ENCODE assay signal across 11 cellular contexts in genomic region chr12:607541-608001, GRCh38. TPM values are rescaled to one million over a fixed set of nuclear protein-coding genes. Genes with fewer than 3 reads are reported as not detected.
A peak's percentile ranks its signal among the peaks of the same experiment; 100 is the strongest.
DNase-seq lines count a peak whose midpoint lies in the region; ATAC-seq, FAIRE-seq and TF ChIP-seq lines count a peak whose summit lies in the region.
"Had no signal": no experiment of that assay in that cellular context is flagged by ENCODE, and none has a peak within 500 bp of the region (broad histone marks: within the 10 kb centered on the region; RNA-seq: fewer than 3 reads in every experiment).

No MANE protein-coding gene starts in this region.

- H3K4me3 ChIP-seq in H1 (ENCODE audit: extremely low read depth in 1 of 4, insufficient read depth in 2 of 4, low read depth in 3 of 4, low read length in 4 of 4) (no peak overlapping the region), liver (ENCODE audit: low read depth in 1 of 3, low read length in 3 of 3) (no peak overlapping the region), aorta (ENCODE audit: low read length in 2 of 2) (no peak overlapping the region), testis (no peak overlapping the region)
- H3K4me3 ChIP-seq: ovary had no signal

- H3K14ac ChIP-seq in H1 (ENCODE audit: insufficient read length): no peak overlapping the region

- H3K36me3 ChIP-seq in H1 (ENCODE audit: control insufficient read depth in 2 of 4, insufficient read depth in 4 of 4, low read length in 3 of 4) (no peaks in the 10 kb centered on the region), liver (ENCODE audit: control insufficient read depth in 4 of 4, insufficient read depth in 3 of 4, low read depth in 1 of 4, low read length in 3 of 4) (no peaks in the 10 kb centered on the region), aorta (ENCODE audit: control insufficient read depth in 1 of 2, insufficient read depth in 2 of 2, low read length in 1 of 2) (no peaks in the 10 kb centered on the region), testis (ENCODE audit: low read depth, missing control alignments) (no peaks in the 10 kb centered on the region)
- H3K36me3 ChIP-seq: ovary had no signal

- H3K4me1 ChIP-seq in H1 (replicated peaks in 1 of 4; ENCODE audit: control insufficient read depth in 3 of 4, insufficient read depth in 4 of 4, low read length in 3 of 4) (no peaks in the 10 kb centered on the region), liver (ENCODE audit: control insufficient read depth in 4 of 4, insufficient read depth in 4 of 4, low read length in 3 of 4) (peaks cover 14 to 35% (median 24%) of the 10 kb centered on the region in 4 donors), aorta (ENCODE audit: control insufficient read depth in 1 of 2, insufficient read depth in 2 of 2, low read length in 2 of 2) (no peaks in the 10 kb centered on the region), testis (no peaks in the 10 kb centered on the region)

- H3K9ac ChIP-seq in H1 (replicated peaks in 1 of 4; ENCODE audit: extremely low read depth in 1 of 4, low read depth in 3 of 4, low read length in 3 of 4) (no peak overlapping the region), liver (ENCODE audit: low read depth in 1 of 2, low read length in 2 of 2) (no peak overlapping the region)

- no peak overlapping the region for H4K8ac ChIP-seq in H1 (ENCODE audit: extremely low read depth, insufficient read depth, low read length)

- no peaks in the 10 kb centered on the region for H4K20me1 ChIP-seq in H1 (replicated peaks in 1 of 2; ENCODE audit: control insufficient read depth in 1 of 2, insufficient read depth in 2 of 2, low read length in 2 of 2)

- no peak for TF ChIP-seq EP300 in H1 (IDR thresholded peaks at IDR 0.05; ENCODE audit: borderline replicate concordance in 1 of 2, low read depth in 2 of 2, low read length in 2 of 2)

- H3K4me1 Mint-ChIP-seq in natural killer cell treated with Interleukin-12 subunit alpha and Interleukin-12 subunit beta and Interleukin-15 and Interleukin-18, amount 100 ng/mL, for 72 hours (ENCODE audit: low read depth in 2 of 2): peaks cover 45 to 49% of the 10 kb centered on the region in 2 donors
- peaks cover 29 to 30% of the 10 kb centered on the region in 2 donors for H3K4me1 Mint-ChIP-seq in natural killer cell

- H3K36me3 Mint-ChIP-seq in natural killer cell treated with Interleukin-12 subunit alpha and Interleukin-12 subunit beta and Interleukin-15 and Interleukin-18, amount 100 ng/mL, for 72 hours: no peaks in the 10 kb centered on the region
- no peaks in the 10 kb centered on the region for H3K36me3 Mint-ChIP-seq in natural killer cell
- H3K36me3 Mint-ChIP-seq: brain had no signal

- H4K91ac ChIP-seq in H1 (replicated peaks; ENCODE audit: insufficient read length, low read length): no peak overlapping the region

- no peak overlapping the region for H4K5ac ChIP-seq in H1 (ENCODE audit: insufficient read length, low read depth, low read length)

- TF ChIP-seq CTCF in natural killer cell (IDR thresholded peaks at IDR 0.05) (no peak), H1 (IDR thresholded peaks at IDR 0.05; ENCODE audit: control extremely low read depth in 1 of 3, insufficient read depth in 1 of 3, low read depth in 1 of 3, low read length in 3 of 3) (no peak), liver (IDR thresholded peaks at IDR 0.05; ENCODE audit: low read depth, low read length, missing input control) (no peak), testis (IDR thresholded peaks at IDR 0.05) (no peak)

- H2AK5ac ChIP-seq in H1 (ENCODE audit: low read depth, low read length): no peak overlapping the region

- H3K56ac ChIP-seq in H1 (replicated peaks; ENCODE audit: insufficient read length, low read depth, low read length): no peak overlapping the region

- TF ChIP-seq RAD21 in H1 (IDR thresholded peaks at IDR 0.05 in 1 of 2, conservative IDR thresholded peaks at IDR 0.05 in 1 of 2; ENCODE audit: low read depth in 2 of 2, low read length in 2 of 2) (no peak), liver (IDR thresholded peaks at IDR 0.05) (peak in 1 of 2 donors; percentile 34)

- 77% methylated on average over 5 of the region's 5 CpGs; no CpG with 5 or more reads in 1 of the 2 experiments for WGBS in H1 (ENCODE audit: extremely low coverage in 1 of 2, insufficient coverage in 1 of 2, insufficient read length in 1 of 2, insufficient replicate concordance in 2 of 2, low coverage in 1 of 2, low lambda C conversion rate in 2 of 2, missing lambda C conversion rate in 1 of 2), 2 experiments
- 21% methylated on average over 5 of the region's 5 CpGs for WGBS in liver
- 3 to 4% methylated on average over 5 of the region's 5 CpGs for WGBS in aorta, 2 donors
- WGBS in testis, 2 donors: 14 to 30% methylated on average over 5 of the region's 5 CpGs

- H3K27me3 ChIP-seq in H1 (replicated peaks in 1 of 4; ENCODE audit: control insufficient read depth in 3 of 4, extremely low read depth in 1 of 4, insufficient read depth in 3 of 4, low read length in 3 of 4): no peaks in the 10 kb centered on the region
- no peaks in the 10 kb centered on the region for H3K27me3 ChIP-seq in liver (ENCODE audit: control insufficient read depth in 4 of 4, insufficient read depth in 4 of 4, low read length in 3 of 4)
- H3K27me3 ChIP-seq in aorta (ENCODE audit: control insufficient read depth in 1 of 2, insufficient read depth in 2 of 2, low read length in 1 of 2): no peaks in the 10 kb centered on the region
- H3K27me3 ChIP-seq in testis: no peaks in the 10 kb centered on the region
- H3K27me3 ChIP-seq: ovary had no signal

- no peaks in the 10 kb centered on the region for H3K79me1 ChIP-seq in H1 (ENCODE audit: low read depth, low read length)

- H3K79me2 ChIP-seq in H1 (ENCODE audit: control insufficient read depth in 1 of 2, insufficient read depth in 2 of 2, low read length in 2 of 2): no peaks in the 10 kb centered on the region

- H3K4ac ChIP-seq in H1 (replicated peaks; ENCODE audit: insufficient read length, low read depth, low read length): no peak overlapping the region

- no peak for DNase-seq in natural killer cell treated with Interleukin-12 subunit alpha and Interleukin-12 subunit beta and Interleukin-15 and Interleukin-18, amount 100 ng/mL, for 72 hours (ENCODE audit: low spot score)
- DNase-seq in natural killer cell (no peak), H1 (ENCODE audit: low read depth in 1 of 2, low spot score in 2 of 2) (no peak), aorta (peak in 1 of 2 donors; percentile 63), cerebellar nuclear complex (lab: John Stamatoyannopoulos, UW) (no peak), SIG-M5 treated with dmso at 0.1 percent for 504 hours (lab: John Stamatoyannopoulos, UW; ENCODE audit: unreplicated experiment) (no peak), testis (no peak)
- DNase-seq: NCI-H1105 treated with DMSO at 0.1 percent for 48 hours had no signal

- TF ChIP-seq POLR2A in H1 (IDR thresholded peaks at IDR 0.05; ENCODE audit: control extremely low read depth in 1 of 2, low read depth in 2 of 2, low read length in 2 of 2): no peak
- no peak for TF ChIP-seq POLR2A in testis (IDR thresholded peaks at IDR 0.05)

- no peak overlapping the region for H2BK15ac ChIP-seq in H1 (ENCODE audit: low read length)

- FAIRE-seq in H1 (lab: Jason Lieb, UNC): no peak

- H3K27me3 Mint-ChIP-seq in natural killer cell treated with Interleukin-12 subunit alpha and Interleukin-12 subunit beta and Interleukin-15 and Interleukin-18, amount 100 ng/mL, for 72 hours: no peaks in the 10 kb centered on the region
- no peaks in the 10 kb centered on the region for H3K27me3 Mint-ChIP-seq in natural killer cell (ENCODE audit: low read depth in 2 of 2)

- intact Hi-C loops in natural killer cell (cut with micrococcal nuclease) (no loop called here), aorta (cut with DNase I) (no loop called here), testis (cut with DNase I; ENCODE audit: low total_unique reads) (no loop called here)

- H3K4me2 ChIP-seq in H1 (ENCODE audit: insufficient read depth in 1 of 2, low read depth in 2 of 2, low read length in 2 of 2): no peak overlapping the region

- H3K18ac ChIP-seq in H1 (ENCODE audit: extremely low read depth, low read length): no peak overlapping the region

- no peak overlapping the region for H3K23ac ChIP-seq in H1 (ENCODE audit: insufficient read length)

- 0 out of 2 replicates have a peak overlapping the region, but pooled peaks have one; percentile 71 for H2AFZ ChIP-seq in H1 (ENCODE audit: low read length)

- H2BK5ac ChIP-seq in H1 (ENCODE audit: low read depth, low read length): no peak overlapping the region

- ATAC-seq in natural killer cell treated with Interleukin-12 subunit alpha and Interleukin-12 subunit beta and Interleukin-15 and Interleukin-18, amount 100 ng/mL, for 72 hours: no peak
- ATAC-seq in natural killer cell (no peak), aorta (ENCODE audit: low FRiP score) (peak; percentile 53)

- no peaks in the 10 kb centered on the region for H3K23me2 ChIP-seq in H1 (ENCODE audit: low read depth, low read length)

- no peaks in the 10 kb centered on the region for H3K9me3 Mint-ChIP-seq in natural killer cell treated with Interleukin-12 subunit alpha and Interleukin-12 subunit beta and Interleukin-15 and Interleukin-18, amount 100 ng/mL, for 72 hours
- H3K9me3 Mint-ChIP-seq in natural killer cell: no peaks in the 10 kb centered on the region
- H3K9me3 Mint-ChIP-seq: brain had no signal

- H2BK12ac ChIP-seq in H1 (ENCODE audit: low read depth, low read length): no peak overlapping the region

- H3K27ac ChIP-seq in H1 (ENCODE audit: low read depth, low read length) (no peak overlapping the region), liver (ENCODE audit: low read depth in 1 of 2, low read length in 2 of 2) (peak overlapping the region in 1 of 2 donors; percentile 19), aorta (ENCODE audit: low read depth in 1 of 2, low read length in 2 of 2) (peak overlapping the region in 1 of 2 donors; percentile 21), testis (no peak overlapping the region)
- H3K27ac ChIP-seq: ovary had no signal

- POLR2A ChIA-PET in H1 (lab: Charles Lee; ENCODE audit: partially characterized antibody): interaction anchor here (1.2 kb wide), 1 partner anchor 35 kb away, joined by 3 read pairs; no protein-coding TSS in a partner anchor

- no peak overlapping the region for H2BK120ac ChIP-seq in H1 (replicated peaks; ENCODE audit: low read depth, low read length)

- CTCF ChIA-PET in H1 (lab: Charles Lee; ENCODE audit: partially characterized antibody): interaction anchor here (0.8 to 1.6 kb wide), 6 partner anchors 10 to 144 kb away, joined by 3 to 6 read pairs (median 4); no protein-coding TSS in a partner anchor

- H3K27ac Mint-ChIP-seq in natural killer cell treated with Interleukin-12 subunit alpha and Interleukin-12 subunit beta and Interleukin-15 and Interleukin-18, amount 100 ng/mL, for 72 hours: peak overlapping the region; percentile 66 to 93
- H3K27ac Mint-ChIP-seq in natural killer cell: peak overlapping the region in 1 of 2 donors; percentile 39

- H3K9me3 ChIP-seq in H1 (ENCODE audit: insufficient read depth in 2 of 2, low read depth in 1 of 2, low read length in 1 of 2) (no peaks in the 10 kb centered on the region), liver (ENCODE audit: control insufficient read depth in 4 of 4, low read length in 3 of 4) (no peaks in the 10 kb centered on the region), aorta (ENCODE audit: control insufficient read depth, low read length) (no peaks in the 10 kb centered on the region), testis (no peaks in the 10 kb centered on the region)
- H3K9me3 ChIP-seq: ovary had no signal

- H2BK20ac ChIP-seq in H1 (ENCODE audit: low read length): no peak overlapping the region

- peak overlapping the region; percentile 12 for H3K4me3 Mint-ChIP-seq in natural killer cell treated with Interleukin-12 subunit alpha and Interleukin-12 subunit beta and Interleukin-15 and Interleukin-18, amount 100 ng/mL, for 72 hours
- no peak overlapping the region for H3K4me3 Mint-ChIP-seq in natural killer cell

RNA-seq across cellular contexts. Expression of gene NINJ2, which starts 55.7 kb away (rescaled TPM):
- total RNA-seq in natural killer cell treated with Interleukin-12 subunit alpha and Interleukin-12 subunit beta and Interleukin-15 and Interleukin-18, amount 100 ng/mL, for 72 hours: 10 to 100 TPM in 1 of 2 donors, 1 to 10 TPM in 1; 8.6 to 15.3 TPM
- total RNA-seq in natural killer cell (1 to 10 TPM; 3.1 to 6.6 (median 4.9) TPM), liver (10 to 100 TPM in 1 of 2 donors, 1 to 10 TPM in 1; 6.7 to 14.9 TPM), aorta (10 to 100 TPM in 1 of 2 donors, 1 to 10 TPM in 1; 3.8 to 11.2 TPM), testis (10 to 100 TPM in 1 of 2 donors, 1 to 10 TPM in 1; 9.2 to 17.3 TPM)
- total RNA-seq in H1 (2021; fragmentation: NEBNext Ultra II Directional; extraction: Animal tissue kit (Norgen Biotek cat#: 25700)): not detected in 2 replicates
- polyA plus RNA-seq in H1 (2011; rRNA removed) (1.4 and 1.5 TPM in 2 replicates), liver (10 to 100 TPM; 15.9 to 16.5 TPM), aorta (1 to 10 TPM in 1 of 2 donors, under 1 TPM in 1; 0.95 to 6.1 TPM), testis (ENCODE audit: insufficient read depth, low read depth, low replicate concordance) (11.2 TPM)
- polyA plus RNA-seq in H1 (2011; cell fraction: cytosol; rRNA removed): 1.1 TPM
- polyA plus RNA-seq in H1 (2011; cell fraction: nucleus; rRNA removed): 1.2 TPM
- 0.67 to 1.2 TPM (median 1.0 TPM) in 3 of 4 replicates, not detected in the other for polyA plus RNA-seq in H1 (2012, experiment 1 of 2)
- polyA plus RNA-seq in H1 (2012, experiment 2 of 2): 0.98 TPM
- 0.12 TPM for polyA plus RNA-seq in H1 (2013, experiment 1 of 2)
- polyA plus RNA-seq in H1 (2013, experiment 2 of 2): 0.29 TPM
- polyA minus RNA-seq in H1 (2011; rRNA and poly(A)+ RNA removed): 0.25 and 1.1 TPM in 2 replicates
- polyA minus RNA-seq in H1 (2011; cell fraction: cytosol; rRNA and poly(A)+ RNA removed): not detected
- polyA minus RNA-seq in H1 (2011; cell fraction: nucleus; rRNA and poly(A)+ RNA removed): not detected
